Comparison of ENCODE assay signal across 29 cellular contexts in the genomic region with DNA sequence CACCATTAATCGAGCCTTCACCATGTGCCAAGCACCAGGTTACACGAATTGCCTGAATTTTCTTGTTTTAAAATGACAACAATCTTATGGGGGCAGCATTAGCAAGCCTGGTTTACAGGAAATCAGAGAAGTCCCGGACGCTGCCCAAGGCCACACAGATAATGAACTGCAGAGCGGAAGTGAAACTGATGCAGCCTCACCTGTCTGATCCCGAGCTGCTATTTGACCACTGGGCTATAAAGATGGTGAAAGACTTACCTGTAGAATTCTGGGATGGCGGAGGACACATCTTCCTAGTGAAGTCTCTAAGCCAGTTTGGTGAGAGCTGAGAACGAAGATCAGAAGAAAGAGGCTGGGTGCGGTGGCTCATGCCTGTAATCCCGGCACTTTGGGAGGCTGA. TPM values are rescaled to one million over a fixed set of nuclear protein-coding genes. Genes with fewer than 3 reads are reported as not detected.
DNase-seq lines count a peak whose midpoint lies in the region; ATAC-seq and TF ChIP-seq lines count a peak whose summit lies in the region.
"Had no signal": no experiment of that assay in that cellular context is flagged by ENCODE, and none has a peak within 500 bp of the region (broad histone marks: within the 10 kb centered on the region; RNA-seq: fewer than 3 reads in every experiment).

No MANE protein-coding gene starts in this region.

- POLR2A ChIA-PET in OCI-LY7 (lab: Charles Lee), result no interaction called here

- no peak for TF ChIP-seq POLR2A in esophagus muscularis mucosa (IDR thresholded peaks at IDR 0.05; ENCODE audit: low read depth)

- peaks cover 11% of the 10 kb centered on the region for H3K27me3 Mint-ChIP-seq in activated CD4-positive, alpha-beta T cell treated with anti-CD3 and anti-CD28 coated beads, Interleukin-2, amount 10 ng/mL, durations not matched to agents 24 days and 14 days
- peaks cover 0 to 9% of the 10 kb centered on the region in 2 donors for H3K27me3 Mint-ChIP-seq in stimulated activated naive B cell treated with anti-CD40 and anti-IgM and Interleukin-4, amounts not matched to agents 10 μg/mL and 1 μg/mL and 100 μg/mL, for 72 hours
- H3K27me3 Mint-ChIP-seq: stimulated activated naive CD8-positive, alpha-beta T cell treated with anti-CD3 and anti-CD28 coated beads, Interleukin-15, amount 100 ng/mL, for 72 hours had no signal

- H3K9me3 Mint-ChIP-seq in activated CD4-positive, alpha-beta T cell treated with anti-CD3 and anti-CD28 coated beads, Interleukin-2, amount 10 ng/mL, durations not matched to agents 24 days and 14 days, result no peaks in the 10 kb centered on the region
- peaks cover 0 to 4% of the 10 kb centered on the region in 2 donors for H3K9me3 Mint-ChIP-seq in stimulated activated naive B cell treated with anti-CD40 and anti-IgM and Interleukin-4, amounts not matched to agents 10 μg/mL and 1 μg/mL and 100 μg/mL, for 72 hours
- H3K9me3 Mint-ChIP-seq: activated naive CD4-positive, alpha-beta T cell treated with anti-CD3 and anti-CD28 coated beads, Interleukin-2, amount 10 ng/mL, durations not matched to agents 7 days and 5 days; activated T-cell treated with anti-CD3 and anti-CD28 coated beads, Interleukin-2, amount 50 U/mL, for 72 hours; stimulated activated naive CD8-positive, alpha-beta T cell treated with anti-CD3 and anti-CD28 coated beads, Interleukin-15, amount 100 ng/mL, for 72 hours had no signal

- H3K36me3 Mint-ChIP-seq in activated CD4-positive, alpha-beta T cell treated with anti-CD3 and anti-CD28 coated beads, Interleukin-2, amount 10 ng/mL, durations not matched to agents 24 days and 14 days (ENCODE audit: low read depth), result no peaks in the 10 kb centered on the region
- no peaks in the 10 kb centered on the region for H3K36me3 Mint-ChIP-seq in stimulated activated naive B cell treated with anti-CD40 and anti-IgM and Interleukin-4, amounts not matched to agents 10 μg/mL and 1 μg/mL and 100 μg/mL, for 72 hours
- H3K36me3 Mint-ChIP-seq: activated naive CD4-positive, alpha-beta T cell treated with anti-CD3 and anti-CD28 coated beads, Interleukin-2, amount 10 ng/mL, durations not matched to agents 7 days and 5 days had no signal

- H3K9me3 ChIP-seq in OCI-LY7 (ENCODE audit: low read length) (no peaks in the 10 kb centered on the region), esophagus muscularis mucosa (no peaks in the 10 kb centered on the region)
- H3K9me3 ChIP-seq: tibial artery had no signal

- H3K36me3 ChIP-seq in OCI-LY7 (ENCODE audit: insufficient read depth, low read length) (no peaks in the 10 kb centered on the region), esophagus muscularis mucosa (no peaks in the 10 kb centered on the region)
- H3K36me3 ChIP-seq: BE2C, tibial artery had no signal

- BruUV-seq in OCI-LY7 (replicated peaks; lab: Mats Ljungman, UMichigan), result no TSS peak

- peaks cover 18% of the 10 kb centered on the region for H3K4me1 Mint-ChIP-seq in activated CD4-positive, alpha-beta T cell treated with anti-CD3 and anti-CD28 coated beads, Interleukin-2, amount 10 ng/mL, durations not matched to agents 24 days and 14 days
- peaks cover 29 to 50% of the 10 kb centered on the region in 2 donors for H3K4me1 Mint-ChIP-seq in stimulated activated naive B cell treated with anti-CD40 and anti-IgM and Interleukin-4, amounts not matched to agents 10 μg/mL and 1 μg/mL and 100 μg/mL, for 72 hours

- H3K9me2 ChIP-seq in OCI-LY7 (ENCODE audit: insufficient read depth, low read length), result no peaks in the 10 kb centered on the region

- intact Hi-C loops in activated CD4-positive, alpha-beta T cell treated with anti-CD3 and anti-CD28 coated beads, Interleukin-2, amount 10 ng/mL, durations not matched to agents 24 days and 14 days (cut with micrococcal nuclease), result no loop called here
- intact Hi-C loops in OCI-LY7 (cut with micrococcal nuclease; ENCODE audit: unreplicated experiment), result no loop called here
- intact Hi-C loops in esophagus muscularis mucosa (cut with DNase I), result loop anchor here (10.0 kb wide), 1 partner anchor 150 kb away; no protein-coding TSS in a partner anchor

- CTCF ChIA-PET in OCI-LY7 (lab: Charles Lee; ENCODE audit: unreplicated experiment), result no interaction called here

- TF ChIP-seq EP300 in esophagus muscularis mucosa (IDR thresholded peaks at IDR 0.05), result no peak

- H3K27ac Mint-ChIP-seq in activated CD4-positive, alpha-beta T cell treated with anti-CD3 and anti-CD28 coated beads, Interleukin-2, amount 10 ng/mL, durations not matched to agents 24 days and 14 days, result peak overlapping the region; percentile 17
- peak overlapping the region; percentile 38 for H3K27ac Mint-ChIP-seq in stimulated activated naive B cell treated with anti-CD40 and anti-IgM and Interleukin-4, amounts not matched to agents 10 μg/mL and 1 μg/mL and 100 μg/mL, for 72 hours

- WGBS in esophagus muscularis mucosa, result 72% methylated on average over 10 of the region's 10 CpGs

- H3K4me3 Mint-ChIP-seq in activated CD4-positive, alpha-beta T cell treated with anti-CD3 and anti-CD28 coated beads, Interleukin-2, amount 10 ng/mL, durations not matched to agents 24 days and 14 days, result no peak overlapping the region
- H3K4me3 Mint-ChIP-seq in stimulated activated naive B cell treated with anti-CD40 and anti-IgM and Interleukin-4, amounts not matched to agents 10 μg/mL and 1 μg/mL and 100 μg/mL, for 72 hours, result no peak overlapping the region

- H3K27me3 ChIP-seq in esophagus muscularis mucosa, result peaks cover 0 to 3% (median 0%) of the 10 kb centered on the region in 4 donors
- H3K27me3 ChIP-seq: BE2C had no signal

- H2AFZ ChIP-seq in OCI-LY7 (ENCODE audit: low read length), result no peak overlapping the region

- DNase-seq in activated CD4-positive, alpha-beta T cell treated with anti-CD3 and anti-CD28 coated beads, Interleukin-2, amount 10 ng/mL, durations not matched to agents 24 days and 14 days, result no peak
- no peak for DNase-seq in activated CD4-positive, alpha-beta T cell treated with anti-CD3 and anti-CD28 coated beads for 4 hours
- DNase-seq in OCI-LY7 (ENCODE audit: low spot score) (peak; percentile 43), germinal center (ENCODE audit: low spot score) (peak; percentile 18), NCI-H748 treated with DMSO at 0.1 percent for 48 hours (lab: John Stamatoyannopoulos, UW) (no peak), esophagus muscularis mucosa (ENCODE audit: extremely low spot score) (no peak)
- DNase-seq in stimulated activated naive B cell treated with anti-CD40 and anti-IgM and Interleukin-4, amounts not matched to agents 10 μg/mL and 1 μg/mL and 100 μg/mL, for 72 hours, result no peak
- no peak for DNase-seq in stimulated activated CD4-positive, alpha-beta T cell treated with anti-CD3 and anti-CD28 coated beads, Interleukin-4, amount 100 ng/mL, for 24 hours
- DNase-seq: activated CD4-positive, CD25-positive, alpha-beta regulatory T cell treated with anti-CD3 and anti-CD28 coated beads, Interleukin-2, amount 50 U/mL, for 72 hours; activated naive CD4-positive, alpha-beta T cell treated with anti-CD3 and anti-CD28 coated beads, Interleukin-2, amount 10 ng/mL, durations not matched to agents 7 days and 5 days; activated T-cell treated with anti-CD3 and anti-CD28 coated beads, Interleukin-2, amount 50 U/mL, for 72 hours; BE2C; central memory CD4-positive, alpha-beta T cell; foreskin keratinocyte; hippocampal formation; MM.1S; NCI-H1436 treated with DMSO at 0.1 percent for 48 hours; NCI-H2171; NCI-H524 treated with DMSO at 0.1 percent for 48 hours; occipital lobe; retina; stimulated activated CD4-positive, alpha-beta T cell treated with anti-CD3 and anti-CD28 coated beads, Interleukin-4, amount 100 ng/mL, for 4 hours; stimulated activated naive CD8-positive, alpha-beta T cell treated with anti-CD3 and anti-CD28 coated beads, Interleukin-15, amount 100 ng/mL, for 72 hours; tibial artery had no signal

- TF ChIP-seq CTCF in OCI-LY7 (conservative IDR thresholded peaks at IDR 0.05; ENCODE audit: low read length), result no peak
- TF ChIP-seq CTCF in esophagus muscularis mucosa (IDR thresholded peaks at IDR 0.05), result no peak

- ATAC-seq in stimulated activated naive B cell treated with anti-CD40 and anti-IgM and Interleukin-4, amounts not matched to agents 10 μg/mL and 1 μg/mL and 100 μg/mL, for 72 hours (replicated peaks), result no peak
- ATAC-seq: A549; activated T-cell treated with anti-CD3 and anti-CD28 coated beads, Interleukin-2, amount 50 U/mL, for 72 hours; foreskin keratinocyte; stimulated activated naive CD8-positive, alpha-beta T cell treated with anti-CD3 and anti-CD28 coated beads, Interleukin-15, amount 100 ng/mL, for 72 hours had no signal

- peak overlapping the region; percentile 34 for H3K4me2 ChIP-seq in OCI-LY7 (ENCODE audit: low read length)
- H3K4me2 ChIP-seq: A549 had no signal

- H3K27ac ChIP-seq in OCI-LY7 (ENCODE audit: low read depth, low read length, poor library complexity, severe bottlenecking) (no peak overlapping the region), esophagus muscularis mucosa (replicated peaks in 1 of 4) (no peak overlapping the region)
- H3K27ac ChIP-seq: A549, foreskin keratinocyte, tibial artery had no signal

- no peaks in the 10 kb centered on the region for H4K20me1 ChIP-seq in OCI-LY7 (ENCODE audit: insufficient read depth, low read length)

- H3K79me2 ChIP-seq in OCI-LY7 (ENCODE audit: insufficient read depth, low read depth, low read length), result no peaks in the 10 kb centered on the region

- peaks cover 25% of the 10 kb centered on the region for H3K4me1 ChIP-seq in OCI-LY7 (ENCODE audit: insufficient read depth, low read length, poor library complexity, severe bottlenecking)
- peaks cover 0 to 16% (median 7%) of the 10 kb centered on the region in 4 donors for H3K4me1 ChIP-seq in esophagus muscularis mucosa
- H3K4me1 ChIP-seq: foreskin keratinocyte had no signal

- H3K4me3 ChIP-seq in OCI-LY7 (ENCODE audit: low read depth, low read length, poor library complexity, severe bottlenecking) (no peak overlapping the region), esophagus muscularis mucosa (no peak overlapping the region)
- H3K4me3 ChIP-seq: A549, tibial artery had no signal

RNA-seq across cellular contexts. Expression of a gene that starts 21.7 kb away (rescaled TPM):
- total RNA-seq in activated CD4-positive, alpha-beta T cell treated with anti-CD3 and anti-CD28 coated beads, Interleukin-2, amount 10 ng/mL, durations not matched to agents 24 days and 14 days, result not detected in 2 replicates
- total RNA-seq in OCI-LY7 (2014; rRNA removed; shearing (Covaris generic)), result not detected in 2 replicates
- total RNA-seq in OCI-LY7 (2022) (not detected in 2 replicates), esophagus muscularis mucosa (not detected)
- total RNA-seq: activated CD8-positive, alpha-beta memory T cell treated with anti-CD3 and anti-CD28 coated beads for 36 hours; activated T-cell treated with anti-CD3 and anti-CD28 coated beads, Interleukin-2, amount 50 U/mL, for 72 hours; astrocyte; epithelial cell of proximal tubule; foreskin keratinocyte; lower leg skin; occipital lobe had no signal

RNA-seq across cellular contexts. Expression of a gene that starts 57.7 kb away (rescaled TPM):
- 14.3 and 15.5 TPM in 2 replicates for total RNA-seq in activated CD4-positive, alpha-beta T cell treated with anti-CD3 and anti-CD28 coated beads, Interleukin-2, amount 10 ng/mL, durations not matched to agents 24 days and 14 days
- total RNA-seq in OCI-LY7 (2014; rRNA removed; shearing (Covaris generic)), result 1.1 and 1.2 TPM in 2 replicates
- total RNA-seq in OCI-LY7 (2022), result 5.1 and 5.8 TPM in 2 replicates
- 10 to 100 TPM; 51.3 to 97.2 (median 77.5) TPM for total RNA-seq in esophagus muscularis mucosa

Comparison
In these comparisons a context has a peak if more than half of its experiments do, and no peak if none do; other contexts are left out.
1. DNase-seq: peak in OCI-LY7 (single experiment) and germinal center (single experiment); none in activated CD4-positive, alpha-beta T cell treated with anti-CD3 and anti-CD28 coated beads, Interleukin-2, amount 10 ng/mL, durations not matched to agents 24 days and 14 days (single experiment), activated CD4-positive, alpha-beta T cell treated with anti-CD3 and anti-CD28 coated beads for 4 hours (0 of 2), stimulated activated naive B cell treated with anti-CD40 and anti-IgM and Interleukin-4, amounts not matched to agents 10 μg/mL and 1 μg/mL and 100 μg/mL, for 72 hours (single experiment), NCI-H748 treated with DMSO at 0.1 percent for 48 hours (single experiment), stimulated activated CD4-positive, alpha-beta T cell treated with anti-CD3 and anti-CD28 coated beads, Interleukin-4, amount 100 ng/mL, for 24 hours (single experiment) and esophagus muscularis mucosa (single experiment).